In the genomic region with DNA sequence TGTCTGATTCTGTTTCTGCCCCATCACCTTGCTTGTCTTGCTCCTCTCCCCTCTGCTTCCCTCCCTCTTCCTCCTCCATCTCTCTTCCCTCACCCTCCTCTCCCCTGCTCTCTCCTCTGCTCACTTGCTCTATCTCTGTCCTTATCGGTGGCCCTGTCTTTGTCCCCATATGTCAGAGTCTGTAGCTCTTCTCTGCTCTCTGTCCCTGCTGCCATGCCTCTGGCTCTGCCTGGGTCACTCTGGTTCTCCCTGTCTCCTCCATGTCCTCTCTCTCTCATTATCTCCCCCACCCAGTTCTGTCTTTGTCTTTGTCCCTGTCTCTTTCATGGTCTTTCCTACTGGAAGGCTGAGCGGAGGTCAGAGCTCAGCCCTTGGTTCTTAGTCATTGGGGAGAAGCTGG, we compare ENCODE assay signal across 29 cellular contexts.
"Had no signal": no experiment of that assay in that cellular context is flagged by ENCODE, and none has a peak within 500 bp of the region (broad histone marks: within the 10 kb centered on the region; RNA-seq: fewer than 3 reads in every experiment).

No MANE protein-coding gene starts in this region.

- DNase-seq: colonic mucosa; cortex of kidney; dermis blood vessel endothelial cell; dorsolateral prefrontal cortex; effector CD4-positive, alpha-beta T cell; effector CD8-positive, alpha-beta T cell; effector memory CD4-positive, alpha-beta T cell; effector memory CD8-positive, alpha-beta T cell; endodermal cell; erythroblast; esophagus squamous epithelium; foreskin fibroblast; foreskin keratinocyte; foreskin melanocyte; gastrocnemius medialis; head of caudate nucleus; heart left ventricle; heart right ventricle had no signal

- H3K9me3 ChIP-seq: colonic mucosa, esophagus muscularis mucosa, esophagus squamous epithelium, gastrocnemius medialis, heart left ventricle, heart right ventricle had no signal

- H3K4me3 ChIP-seq: colonic mucosa, coronary artery, dorsolateral prefrontal cortex, esophagus muscularis mucosa, esophagus squamous epithelium, gastrocnemius medialis, gastroesophageal sphincter, heart left ventricle, heart right ventricle, hepatocyte had no signal

- H3K27me3 ChIP-seq: colonic mucosa had no signal

- H3K4me1 Mint-ChIP-seq: endodermal cell had no signal

- H3K9me3 Mint-ChIP-seq: dendritic cell treated with granulocyte-macrophage colony-stimulating factor and Interleukin-4, amounts not matched to agents 40 ng/mL and 50 ng/mL, for 4 days; effector memory CD8-positive, alpha-beta T cell; endodermal cell had no signal

- H3K27ac ChIP-seq: colonic mucosa, coronary artery, dorsolateral prefrontal cortex, epithelial cell of prostate, esophagus muscularis mucosa, esophagus squamous epithelium, foreskin keratinocyte, gastrocnemius medialis, gastroesophageal sphincter, heart left ventricle, heart right ventricle, hepatocyte had no signal

- ATAC-seq: effector memory CD8-positive, alpha-beta T cell; esophagus mucosa; foreskin keratinocyte; gastrocnemius medialis; gastroesophageal sphincter; heart left ventricle; heart right ventricle had no signal

- H3K36me3 ChIP-seq: colonic mucosa, esophagus muscularis mucosa, esophagus squamous epithelium, gastrocnemius medialis, gastroesophageal sphincter, heart left ventricle, heart right ventricle had no signal

- H2AFZ ChIP-seq: hepatocyte had no signal

- FAIRE-seq: colon, endometrium, endothelial cell of umbilical vein, frontal cortex had no signal

- H3K4me2 ChIP-seq: hepatocyte had no signal

- H3K79me2 ChIP-seq: hepatocyte had no signal

- H3K27ac Mint-ChIP-seq: dendritic cell treated with granulocyte-macrophage colony-stimulating factor and Interleukin-4, amounts not matched to agents 40 ng/mL and 50 ng/mL, for 4 days; effector memory CD8-positive, alpha-beta T cell; endodermal cell had no signal

- H3K4me3 Mint-ChIP-seq: dendritic cell treated with granulocyte-macrophage colony-stimulating factor and Interleukin-4, amounts not matched to agents 40 ng/mL and 50 ng/mL, for 4 days; effector memory CD8-positive, alpha-beta T cell; endodermal cell had no signal

- H3K4me1 ChIP-seq: colonic mucosa, esophagus muscularis mucosa, esophagus squamous epithelium, foreskin keratinocyte, gastrocnemius medialis, gastroesophageal sphincter, heart left ventricle, heart right ventricle had no signal
